Comparison of ENCODE assay signal across 1 cellular context in the genomic region with DNA sequence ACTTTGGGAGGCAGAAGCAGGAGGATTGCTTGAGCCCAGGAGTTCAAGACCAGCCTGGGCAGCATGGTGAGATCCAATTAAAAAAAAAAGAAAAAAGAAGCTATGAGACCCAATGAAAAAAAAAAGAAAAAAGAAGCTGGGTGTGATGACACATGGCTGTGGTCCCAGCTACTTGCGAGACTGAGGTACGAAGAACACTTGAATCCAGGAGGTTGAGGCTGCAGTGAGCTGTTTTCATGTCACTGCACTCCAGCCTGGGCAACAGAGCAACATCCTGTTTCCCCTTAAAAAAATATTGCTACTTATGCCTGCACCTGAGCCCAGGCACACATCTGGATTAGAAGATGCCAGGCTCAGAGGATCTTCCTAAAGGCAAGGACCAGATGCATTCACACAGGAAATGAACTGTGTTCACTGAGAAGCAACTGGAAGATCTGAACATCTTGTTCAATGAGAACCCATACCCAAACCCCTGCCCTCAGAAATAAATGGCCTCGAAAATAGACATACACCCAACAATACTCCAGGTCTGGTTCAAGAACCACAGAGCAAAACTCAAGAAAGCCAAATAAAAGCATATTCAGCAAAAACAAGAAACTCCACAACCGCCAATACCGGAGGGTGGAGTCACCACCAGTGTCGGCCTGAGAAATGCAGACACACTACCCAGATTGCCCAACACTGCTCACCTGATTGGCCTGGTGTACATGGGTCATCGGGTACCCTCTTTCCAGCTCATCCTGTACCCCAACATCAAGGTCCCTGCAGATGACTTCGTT.
TF ChIP-seq lines count a peak whose summit lies in the region.

No MANE protein-coding gene starts in this region.

TF ChIP-seq in H1, 55 proteins besides CTCF, POLR2A, EP300 and RAD21:
- TF ChIP-seq TCF12 (IDR thresholded peaks at IDR 0.05; ENCODE audit: low read depth, low read length) (no peak), SP4 (IDR thresholded peaks at IDR 0.05; ENCODE audit: low read length) (no peak), BCL11A (IDR thresholded peaks at IDR 0.05; ENCODE audit: low read depth in 2 of 2, low read length in 2 of 2) (no peak), TBP (IDR thresholded peaks at IDR 0.05; ENCODE audit: low read depth, low read length) (no peak), JUND (IDR thresholded peaks at IDR 0.05; ENCODE audit: low read length) (no peak), EGR1 (IDR thresholded peaks at IDR 0.05; ENCODE audit: borderline replicate concordance, low read depth, low read length) (no peak), GTF2F1 (IDR thresholded peaks at IDR 0.05; ENCODE audit: borderline replicate concordance, low read depth, low read length) (no peak), SUZ12 (IDR thresholded peaks at IDR 0.05; ENCODE audit: low read length) (no peak), ASH2L (IDR thresholded peaks at IDR 0.05; ENCODE audit: low read length) (no peak), SAP30 (IDR thresholded peaks at IDR 0.05; ENCODE audit: insufficient read depth, insufficient replicate concordance, low read length) (no peak), BACH1 (IDR thresholded peaks at IDR 0.05; ENCODE audit: low read length) (no peak), CHD2 (IDR thresholded peaks at IDR 0.05; ENCODE audit: low read length) (no peak), CTBP2 (IDR thresholded peaks at IDR 0.05; ENCODE audit: borderline replicate concordance, insufficient read depth, insufficient read length, low read length) (no peak), HDAC2 (IDR thresholded peaks at IDR 0.05; ENCODE audit: borderline replicate concordance in 1 of 2, low read depth in 2 of 2, low read length in 2 of 2) (no peak)
- TF ChIP-seq, protein P1, sequence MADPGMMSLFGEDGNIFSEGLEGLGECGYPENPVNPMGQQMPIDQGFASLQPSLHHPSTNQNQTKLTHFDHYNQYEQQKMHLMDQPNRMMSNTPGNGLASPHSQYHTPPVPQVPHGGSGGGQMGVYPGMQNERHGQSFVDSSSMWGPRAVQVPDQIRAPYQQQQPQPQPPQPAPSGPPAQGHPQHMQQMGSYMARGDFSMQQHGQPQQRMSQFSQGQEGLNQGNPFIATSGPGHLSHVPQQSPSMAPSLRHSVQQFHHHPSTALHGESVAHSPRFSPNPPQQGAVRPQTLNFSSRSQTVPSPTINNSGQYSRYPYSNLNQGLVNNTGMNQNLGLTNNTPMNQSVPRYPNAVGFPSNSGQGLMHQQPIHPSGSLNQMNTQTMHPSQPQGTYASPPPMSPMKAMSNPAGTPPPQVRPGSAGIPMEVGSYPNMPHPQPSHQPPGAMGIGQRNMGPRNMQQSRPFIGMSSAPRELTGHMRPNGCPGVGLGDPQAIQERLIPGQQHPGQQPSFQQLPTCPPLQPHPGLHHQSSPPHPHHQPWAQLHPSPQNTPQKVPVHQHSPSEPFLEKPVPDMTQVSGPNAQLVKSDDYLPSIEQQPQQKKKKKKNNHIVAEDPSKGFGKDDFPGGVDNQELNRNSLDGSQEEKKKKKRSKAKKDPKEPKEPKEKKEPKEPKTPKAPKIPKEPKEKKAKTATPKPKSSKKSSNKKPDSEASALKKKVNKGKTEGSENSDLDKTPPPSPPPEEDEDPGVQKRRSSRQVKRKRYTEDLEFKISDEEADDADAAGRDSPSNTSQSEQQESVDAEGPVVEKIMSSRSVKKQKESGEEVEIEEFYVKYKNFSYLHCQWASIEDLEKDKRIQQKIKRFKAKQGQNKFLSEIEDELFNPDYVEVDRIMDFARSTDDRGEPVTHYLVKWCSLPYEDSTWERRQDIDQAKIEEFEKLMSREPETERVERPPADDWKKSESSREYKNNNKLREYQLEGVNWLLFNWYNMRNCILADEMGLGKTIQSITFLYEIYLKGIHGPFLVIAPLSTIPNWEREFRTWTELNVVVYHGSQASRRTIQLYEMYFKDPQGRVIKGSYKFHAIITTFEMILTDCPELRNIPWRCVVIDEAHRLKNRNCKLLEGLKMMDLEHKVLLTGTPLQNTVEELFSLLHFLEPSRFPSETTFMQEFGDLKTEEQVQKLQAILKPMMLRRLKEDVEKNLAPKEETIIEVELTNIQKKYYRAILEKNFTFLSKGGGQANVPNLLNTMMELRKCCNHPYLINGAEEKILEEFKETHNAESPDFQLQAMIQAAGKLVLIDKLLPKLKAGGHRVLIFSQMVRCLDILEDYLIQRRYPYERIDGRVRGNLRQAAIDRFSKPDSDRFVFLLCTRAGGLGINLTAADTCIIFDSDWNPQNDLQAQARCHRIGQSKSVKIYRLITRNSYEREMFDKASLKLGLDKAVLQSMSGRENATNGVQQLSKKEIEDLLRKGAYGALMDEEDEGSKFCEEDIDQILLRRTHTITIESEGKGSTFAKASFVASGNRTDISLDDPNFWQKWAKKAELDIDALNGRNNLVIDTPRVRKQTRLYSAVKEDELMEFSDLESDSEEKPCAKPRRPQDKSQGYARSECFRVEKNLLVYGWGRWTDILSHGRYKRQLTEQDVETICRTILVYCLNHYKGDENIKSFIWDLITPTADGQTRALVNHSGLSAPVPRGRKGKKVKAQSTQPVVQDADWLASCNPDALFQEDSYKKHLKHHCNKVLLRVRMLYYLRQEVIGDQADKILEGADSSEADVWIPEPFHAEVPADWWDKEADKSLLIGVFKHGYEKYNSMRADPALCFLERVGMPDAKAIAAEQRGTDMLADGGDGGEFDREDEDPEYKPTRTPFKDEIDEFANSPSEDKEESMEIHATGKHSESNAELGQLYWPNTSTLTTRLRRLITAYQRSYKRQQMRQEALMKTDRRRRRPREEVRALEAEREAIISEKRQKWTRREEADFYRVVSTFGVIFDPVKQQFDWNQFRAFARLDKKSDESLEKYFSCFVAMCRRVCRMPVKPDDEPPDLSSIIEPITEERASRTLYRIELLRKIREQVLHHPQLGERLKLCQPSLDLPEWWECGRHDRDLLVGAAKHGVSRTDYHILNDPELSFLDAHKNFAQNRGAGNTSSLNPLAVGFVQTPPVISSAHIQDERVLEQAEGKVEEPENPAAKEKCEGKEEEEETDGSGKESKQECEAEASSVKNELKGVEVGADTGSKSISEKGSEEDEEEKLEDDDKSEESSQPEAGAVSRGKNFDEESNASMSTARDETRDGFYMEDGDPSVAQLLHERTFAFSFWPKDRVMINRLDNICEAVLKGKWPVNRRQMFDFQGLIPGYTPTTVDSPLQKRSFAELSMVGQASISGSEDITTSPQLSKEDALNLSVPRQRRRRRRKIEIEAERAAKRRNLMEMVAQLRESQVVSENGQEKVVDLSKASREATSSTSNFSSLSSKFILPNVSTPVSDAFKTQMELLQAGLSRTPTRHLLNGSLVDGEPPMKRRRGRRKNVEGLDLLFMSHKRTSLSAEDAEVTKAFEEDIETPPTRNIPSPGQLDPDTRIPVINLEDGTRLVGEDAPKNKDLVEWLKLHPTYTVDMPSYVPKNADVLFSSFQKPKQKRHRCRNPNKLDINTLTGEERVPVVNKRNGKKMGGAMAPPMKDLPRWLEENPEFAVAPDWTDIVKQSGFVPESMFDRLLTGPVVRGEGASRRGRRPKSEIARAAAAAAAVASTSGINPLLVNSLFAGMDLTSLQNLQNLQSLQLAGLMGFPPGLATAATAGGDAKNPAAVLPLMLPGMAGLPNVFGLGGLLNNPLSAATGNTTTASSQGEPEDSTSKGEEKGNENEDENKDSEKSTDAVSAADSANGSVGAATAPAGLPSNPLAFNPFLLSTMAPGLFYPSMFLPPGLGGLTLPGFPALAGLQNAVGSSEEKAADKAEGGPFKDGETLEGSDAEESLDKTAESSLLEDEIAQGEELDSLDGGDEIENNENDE (IDR thresholded peaks at IDR 0.05; ENCODE audit: insufficient replicate concordance, low read length): no peak
- TF ChIP-seq, protein P2, sequence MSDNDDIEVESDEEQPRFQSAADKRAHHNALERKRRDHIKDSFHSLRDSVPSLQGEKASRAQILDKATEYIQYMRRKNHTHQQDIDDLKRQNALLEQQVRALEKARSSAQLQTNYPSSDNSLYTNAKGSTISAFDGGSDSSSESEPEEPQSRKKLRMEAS (IDR thresholded peaks at IDR 0.05): no peak
